Comparison of ENCODE assay signal across 13 cellular contexts in the genomic region with DNA sequence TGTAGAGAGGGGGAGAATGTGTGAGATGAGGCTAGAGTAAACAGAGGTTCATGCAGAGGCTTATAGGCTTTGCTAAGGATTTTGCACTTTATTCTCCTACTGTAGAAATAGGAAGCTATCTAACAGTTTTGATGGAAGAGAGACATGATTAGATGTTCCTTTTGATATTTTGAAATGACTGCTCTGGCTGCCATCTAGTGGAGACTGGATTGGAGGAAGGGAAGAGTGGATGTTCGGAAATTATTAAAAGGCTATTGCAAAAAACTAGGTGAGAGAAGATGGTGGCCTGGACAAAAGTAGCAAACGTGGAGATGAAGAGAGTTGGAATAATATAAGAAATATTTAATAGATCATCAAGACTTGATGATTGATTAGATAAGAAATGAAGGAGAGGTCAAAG. TPM values are rescaled to one million over a fixed set of nuclear protein-coding genes. Genes with fewer than 3 reads are reported as not detected.
DNase-seq lines count a peak whose midpoint lies in the region; ATAC-seq, FAIRE-seq and TF ChIP-seq lines count a peak whose summit lies in the region.
"Had no signal": no experiment of that assay in that cellular context is flagged by ENCODE, and none has a peak within 500 bp of the region (broad histone marks: within the 10 kb centered on the region; RNA-seq: fewer than 3 reads in every experiment).

No MANE protein-coding gene starts in this region.

- H3K27ac ChIP-seq in A549 (no peak overlapping the region), OCI-LY3 (ENCODE audit: low read length) (no peak overlapping the region)
- H3K27ac ChIP-seq: heart right ventricle, SJSA1, spleen had no signal

- H2AFZ ChIP-seq in OCI-LY3 (ENCODE audit: low read depth, low read length) = no peak overlapping the region

- TF ChIP-seq RAD21 in A549 (conservative IDR thresholded peaks at IDR 0.05 in 1 of 2, IDR thresholded peaks at IDR 0.05 in 1 of 2) = peak; percentile 33 to 61; a peak in 4 of 5 replicates

- POLR2A ChIA-PET in A549 (lab: Yijun Ruan, JAX) = no interaction called here

- no peak for FAIRE-seq in A549 (lab: Jason Lieb, UNC)
- no peak for FAIRE-seq in GM12892 (lab: Jason Lieb, UNC)

- no peak for TF ChIP-seq EP300 in A549 (IDR thresholded peaks at IDR 0.05)

- H3K4me3 ChIP-seq in A549 = no peak overlapping the region
- no peak overlapping the region for H3K4me3 ChIP-seq in H7 (ENCODE audit: insufficient read depth, low read depth, low read length)
- H3K4me3 ChIP-seq in OCI-LY3 (ENCODE audit: low read length) = no peak overlapping the region
- no peak overlapping the region for H3K4me3 ChIP-seq in fibroblast of pulmonary artery (replicated peaks; ENCODE audit: low read depth, low read length)
- H3K4me3 ChIP-seq: heart right ventricle, SJSA1, spleen had no signal

- DNase-seq in A549 (ENCODE audit: low read depth in 1 of 2, low spot score in 1 of 2) = peak; percentile 6 to 11
- peak; percentile 24 for DNase-seq in H7
- DNase-seq in fibroblast of pulmonary artery (ENCODE audit: low read depth) = peak; percentile 1
- DNase-seq in GM12892 (ENCODE audit: insufficient read length) = no peak
- DNase-seq: activated naive CD4-positive, alpha-beta T cell treated with Interleukin-2 at 50 U/mL for 16 hours; DMS79 treated with DMSO at 0.1 percent for 48 hours; heart right ventricle; spleen had no signal

- 2% methylated on average over 2 of the region's 2 CpGs for WGBS in A549 (ENCODE audit: missing lambda C conversion rate)

- H4K20me1 ChIP-seq in OCI-LY3 (ENCODE audit: insufficient read depth, low read length) = no peaks in the 10 kb centered on the region

- H3K4me1 ChIP-seq in A549 (no peaks in the 10 kb centered on the region), OCI-LY3 (ENCODE audit: low read length) (no peaks in the 10 kb centered on the region)
- H3K4me1 ChIP-seq: heart right ventricle, SJSA1, spleen had no signal

- H3K79me2 ChIP-seq in OCI-LY3 (ENCODE audit: low read length) = no peaks in the 10 kb centered on the region

- no peak overlapping the region for H3K9ac ChIP-seq in OCI-LY3 (ENCODE audit: low read length)

- CTCF ChIA-PET in A549 (lab: Yijun Ruan, JAX) = interaction anchor here (0.6 to 1.3 kb wide), 4 partner anchors 12 to 397 kb away, joined by 3 to 5 read pairs (median 3); no protein-coding TSS in a partner anchor

- peak; percentile 52 for TF ChIP-seq CTCF in A549 (IDR thresholded peaks at IDR 0.05)
- TF ChIP-seq CTCF in OCI-LY3 (IDR thresholded peaks at IDR 0.05; ENCODE audit: low read depth, low read length) = peak; percentile 28
- peak; percentile 15 for TF ChIP-seq CTCF in fibroblast of pulmonary artery (IDR thresholded peaks at IDR 0.05; ENCODE audit: low read length, missing control alignments)

- ATAC-seq in A549 (peak; percentile 53 to 63; a peak in 1 of 6 replicates), GM19467 (IDR thresholded peaks at IDR 0.05; ENCODE audit: unreplicated experiment) (no peak), GM21576 (IDR thresholded peaks at IDR 0.05; ENCODE audit: unreplicated experiment) (no peak), GM21786 (IDR thresholded peaks at IDR 0.05; ENCODE audit: unreplicated experiment) (no peak)
- ATAC-seq: heart right ventricle had no signal

- H3K27me3 ChIP-seq in H7 (ENCODE audit: control insufficient read depth, insufficient read depth, low read length) (no peaks in the 10 kb centered on the region), OCI-LY3 (ENCODE audit: low read depth, low read length) (peaks cover 39% of the 10 kb centered on the region)
- H3K27me3 ChIP-seq: SJSA1 had no signal

- H3K4me2 ChIP-seq in A549 (no peak overlapping the region), OCI-LY3 (ENCODE audit: low read length) (no peak overlapping the region)

- H3K9me3 ChIP-seq in A549 (no peaks in the 10 kb centered on the region), OCI-LY3 (ENCODE audit: insufficient read depth, low read length) (no peaks in the 10 kb centered on the region)
- H3K9me3 ChIP-seq: heart right ventricle, SJSA1, spleen had no signal

- TF ChIP-seq POLR2A in A549 (IDR thresholded peaks at IDR 0.05; ENCODE audit: low read length) = no peak
- no peak for TF ChIP-seq POLR2A in GM12892 (IDR thresholded peaks at IDR 0.05; ENCODE audit: low read depth, low read length)

- no peaks in the 10 kb centered on the region for H3K36me3 ChIP-seq in H7 (replicated peaks; ENCODE audit: control insufficient read depth, insufficient read depth, low read length)
- H3K36me3 ChIP-seq in OCI-LY3 (replicated peaks; ENCODE audit: low read depth, low read length) = no peaks in the 10 kb centered on the region
- H3K36me3 ChIP-seq: heart right ventricle, SJSA1, spleen had no signal

TF ChIP-seq in A549, 52 proteins besides CTCF, POLR2A, EP300 and RAD21:
- TF ChIP-seq CBX8 (IDR thresholded peaks at IDR 0.05) (no peak), SMC3 (IDR thresholded peaks at IDR 0.05) (peak; percentile 35; the same call in 2 of the 3 replicates)

RNA-seq across cellular contexts. Expression of gene SYN2, which starts 42.2 kb away (rescaled TPM):
- 0.23 and 0.28 TPM in 2 replicates for polyA plus RNA-seq in A549 (2011; rRNA removed)
- 0.08 and 0.09 TPM in 2 replicates for polyA plus RNA-seq in A549 (2012; cell fraction: cytosol; rRNA removed)
- polyA plus RNA-seq in A549 (2012; cell fraction: nucleus; rRNA removed) = 0.05 and 0.12 TPM in 2 replicates
- polyA plus RNA-seq in A549 (2017; fragmentation: RNase III; extraction: RNeasy Plus Mini Kit Qiagen cat#74134 plus additional on column Dnase treatment) = 0.08 to 0.11 TPM (median 0.10 TPM) in 3 replicates
- 0.33 and 1.2 TPM in 2 replicates for polyA minus RNA-seq in A549 (2011; rRNA and poly(A)+ RNA removed)
- total RNA-seq in H7 (2014; rRNA removed; shearing (Covaris generic)) = 3.2 and 4.7 TPM in 2 replicates
- polyA plus RNA-seq in GM12892 (2012; ENCODE audit: missing spikeins) = not detected

Comparison
In these comparisons a context has a peak if more than half of its experiments do, and no peak if none do; other contexts are left out.
1. ATAC-seq: peak in A549 (2 of 2); none in GM19467 (single experiment), GM21576 (single experiment) and GM21786 (single experiment).
2. Peak in every context shown above with its lines, with median percentiles within 50 percentile points of each other: CTCF ChIP-seq.